ENCODE assay signal across 8 cellular contexts in genomic region chr1:28505406-28506187, GRCh38. TPM values are rescaled to one million over a fixed set of nuclear protein-coding genes. Genes with fewer than 3 reads are reported as not detected.
DNase-seq lines count a peak whose midpoint lies in the region; ATAC-seq and TF ChIP-seq lines count a peak whose summit lies in the region.

TSS of gene RCC1 (plus strand) at chr1:28506043. CDS start at chr1:28529867, 23,824 bp downstream.

- no peaks in the 10 kb centered on the region for H3K27me3 ChIP-seq in kidney epithelial cell (ENCODE audit: control insufficient read depth, insufficient read depth, low read length)

- peak; percentile 79 for ATAC-seq in GM19043 (IDR thresholded peaks at IDR 0.05; ENCODE audit: low read depth, unreplicated experiment)
- peak; percentile 69 for ATAC-seq in HG03378 (IDR thresholded peaks at IDR 0.05; ENCODE audit: unreplicated experiment)

- DNase-seq in AG10803 (ENCODE audit: low read depth) (peak; percentile 99), NCI-H510A (lab: John Stamatoyannopoulos, UW) (peak; percentile 97), cerebellum (ENCODE audit: low spot score) (peak; percentile 96), kidney epithelial cell (ENCODE audit: low read depth) (peak; percentile 93)
- DNase-seq in activated CD4-positive, alpha-beta T cell treated with anti-CD3 and anti-CD28 coated beads for 1 hour: peak; percentile 93
- DNase-seq in stimulated activated CD4-positive, alpha-beta T cell treated with anti-CD3 and anti-CD28 coated beads, Interleukin-15, amount 100 ng/mL, for 48 hours (ENCODE audit: low read depth in 2 of 2): peak; percentile 90 to 94

- H3K36me3 ChIP-seq in kidney epithelial cell (ENCODE audit: control insufficient read depth, insufficient read depth, low read length): peaks cover 5% of the 10 kb centered on the region

- H3K4me3 ChIP-seq in AG10803 (ENCODE audit: low read length): peak within 1 kb of the TSS; percentile 95
- H3K4me3 ChIP-seq in kidney epithelial cell (ENCODE audit: low read depth, low read length): peak within 1 kb of the TSS; percentile 81

- TF ChIP-seq CTCF in AG10803 (conservative IDR thresholded peaks at IDR 0.05; ENCODE audit: low read length) (no peak), kidney epithelial cell (IDR thresholded peaks at IDR 0.05; ENCODE audit: insufficient read depth, low read length, poor library complexity, severe bottlenecking) (no peak)

RNA-seq across cellular contexts. Expression of gene RCC1, which starts in this region (rescaled TPM):
- 11.1 TPM for total RNA-seq in cerebellum
- 37.6 and 45.2 TPM in 2 replicates for total RNA-seq in kidney epithelial cell

Comparison
In these comparisons a context has a peak if more than half of its experiments do, and no peak if none do; other contexts are left out.
1. Peak in every context shown above with its lines: DNase-seq, ATAC-seq and H3K4me3 ChIP-seq.